In the genomic region with DNA sequence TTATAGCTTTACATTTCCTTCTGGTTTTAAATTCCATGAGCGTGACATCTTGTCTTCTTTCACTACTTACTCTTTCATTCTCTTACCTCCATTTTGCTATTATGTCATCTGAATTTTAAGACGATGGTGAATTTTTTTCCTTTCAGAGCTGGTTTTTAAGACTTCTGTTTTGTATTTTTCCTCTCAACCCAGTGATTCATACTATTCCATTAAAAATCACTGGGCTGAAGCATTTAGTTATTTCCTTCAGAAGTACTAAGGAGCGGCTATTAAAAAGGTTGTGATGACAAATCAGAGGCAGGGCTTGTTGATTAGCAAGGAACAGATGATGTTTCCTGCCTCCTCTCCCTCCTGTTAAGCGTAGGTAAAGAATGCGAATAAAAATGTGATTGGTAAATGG, we compare ENCODE assay signal across 21 cellular contexts. TPM values are rescaled to one million over a fixed set of nuclear protein-coding genes. Genes with fewer than 3 reads are reported as not detected.
A peak's percentile ranks its signal among the peaks of the same experiment; 100 is the strongest.
DNase-seq lines count a peak whose midpoint lies in the region; ATAC-seq, FAIRE-seq and TF ChIP-seq lines count a peak whose summit lies in the region.
"Had no signal": no experiment of that assay in that cellular context is flagged by ENCODE, and none has a peak within 500 bp of the region (broad histone marks: within the 10 kb centered on the region; RNA-seq: fewer than 3 reads in every experiment).

No MANE protein-coding gene starts in this region.

- no peak for FAIRE-seq in astrocyte (lab: Jason Lieb, UNC)
- no peak for FAIRE-seq in small intestine (lab: Jason Lieb, UNC)
- FAIRE-seq: colon, endometrium had no signal

- no peaks in the 10 kb centered on the region for H3F3A ChIP-seq in GM23338 (replicated peaks; ENCODE audit: low read depth)

- no peaks in the 10 kb centered on the region for H3K79me2 ChIP-seq in GM23338 (replicated peaks; ENCODE audit: insufficient read depth)
- H3K79me2 ChIP-seq in astrocyte (ENCODE audit: insufficient read depth, low read length): no peaks in the 10 kb centered on the region

- H3K9me3 Mint-ChIP-seq in GM23338 (no peaks in the 10 kb centered on the region), astrocyte (ENCODE audit: unreplicated experiment) (no peaks in the 10 kb centered on the region)
- H3K9me3 Mint-ChIP-seq: CD4-positive, CD25-positive, alpha-beta regulatory T cell; stimulated activated naive B cell treated with anti-CD40 and anti-IgM and Interleukin-4, amounts not matched to agents 10 μg/mL and 1 μg/mL and 100 μg/mL, for 72 hours had no signal

- WGBS in small intestine, 3 donors: 86 to 96% (median 91%) methylated on average over 5 of the region's 5 CpGs

- H3K27me3 ChIP-seq in GM23338 (ENCODE audit: insufficient read depth): no peaks in the 10 kb centered on the region
- no peaks in the 10 kb centered on the region for H3K27me3 ChIP-seq in astrocyte (ENCODE audit: insufficient read depth, low read length)
- H3K27me3 ChIP-seq in small intestine (ENCODE audit: control insufficient read depth in 2 of 2, insufficient read depth in 2 of 2, low read length in 2 of 2): no peaks in the 10 kb centered on the region
- H3K27me3 ChIP-seq: thyroid gland had no signal

- H3K9me2 ChIP-seq in GM23338 (ENCODE audit: insufficient read depth): no peaks in the 10 kb centered on the region; the same call in 1 of the 2 replicates

- H3K9me3 ChIP-seq in astrocyte (ENCODE audit: insufficient read depth, low read depth, low read length): no peaks in the 10 kb centered on the region
- H3K9me3 ChIP-seq in small intestine (ENCODE audit: control insufficient read depth, low read depth): no peaks in the 10 kb centered on the region
- H3K9me3 ChIP-seq: thyroid gland had no signal

- H3K4me1 Mint-ChIP-seq in GM23338: peaks cover 11% of the 10 kb centered on the region
- H3K4me1 Mint-ChIP-seq in astrocyte (ENCODE audit: low read depth, unreplicated experiment): peaks cover 18% of the 10 kb centered on the region
- H3K4me1 Mint-ChIP-seq: CD4-positive, CD25-positive, alpha-beta regulatory T cell; naive B cell; stimulated activated naive B cell treated with anti-CD40 and anti-IgM and Interleukin-4, amounts not matched to agents 10 μg/mL and 1 μg/mL and 100 μg/mL, for 72 hours had no signal

- H3K27me3 Mint-ChIP-seq in GM23338 (ENCODE audit: insufficient read depth, low read depth, poor library complexity) (no peaks in the 10 kb centered on the region), astrocyte (ENCODE audit: low read depth, unreplicated experiment) (no peaks in the 10 kb centered on the region)

- peak overlapping the region; percentile 2 for H3K9ac ChIP-seq in astrocyte (ENCODE audit: low read length)

- ATAC-seq in GM23338: no peak
- ATAC-seq: stimulated activated naive B cell treated with anti-CD40 and anti-IgM and Interleukin-4, amounts not matched to agents 10 μg/mL and 1 μg/mL and 100 μg/mL, for 72 hours had no signal

- H3K4me3 ChIP-seq in GM23338: no peak overlapping the region
- no peak overlapping the region for H3K4me3 ChIP-seq in astrocyte (ENCODE audit: insufficient read depth, low read depth, low read length)
- no peak overlapping the region for H3K4me3 ChIP-seq in small intestine (ENCODE audit: low read depth in 1 of 2, low read length in 2 of 2)
- H3K4me3 ChIP-seq: lung, thyroid gland had no signal

- H3K4me1 ChIP-seq in GM23338 (ENCODE audit: insufficient read depth): no peaks in the 10 kb centered on the region
- peaks cover 13% of the 10 kb centered on the region for H3K4me1 ChIP-seq in astrocyte (ENCODE audit: insufficient read depth, low read length)
- H3K4me1 ChIP-seq in small intestine (ENCODE audit: control insufficient read depth in 2 of 2, insufficient read depth in 1 of 2, low read depth in 1 of 2, low read length in 1 of 2): no peaks in the 10 kb centered on the region
- H3K4me1 ChIP-seq: thyroid gland had no signal

- no peak overlapping the region for H3K4me2 ChIP-seq in GM23338
- H3K4me2 ChIP-seq in astrocyte (ENCODE audit: low read length): peak overlapping the region; percentile 58

- H3K27ac ChIP-seq in GM23338 (ENCODE audit: low read depth) (no peak overlapping the region), astrocyte (ENCODE audit: low read depth, low read length) (peak overlapping the region; percentile 50), small intestine (ENCODE audit: low read depth in 1 of 2, low read length in 1 of 2) (no peak overlapping the region)
- H3K27ac ChIP-seq: thyroid gland had no signal

- TF ChIP-seq CTCF in GM23338 (conservative IDR thresholded peaks at IDR 0.05; ENCODE audit: low read depth in 2 of 2) (no peak), astrocyte (IDR thresholded peaks at IDR 0.05; ENCODE audit: insufficient read depth, low read depth, low read length) (no peak)

- no peaks in the 10 kb centered on the region for H3K36me3 ChIP-seq in GM23338 (ENCODE audit: insufficient read depth)
- no peaks in the 10 kb centered on the region for H3K36me3 ChIP-seq in astrocyte (ENCODE audit: insufficient read depth, low read length)
- no peaks in the 10 kb centered on the region for H3K36me3 ChIP-seq in small intestine (ENCODE audit: control insufficient read depth in 2 of 2, insufficient read depth in 2 of 2, low read length in 2 of 2)
- H3K36me3 ChIP-seq: thyroid gland had no signal

- peak; percentile 35 for DNase-seq in GM23338 (ENCODE audit: low spot score)
- peak; percentile 79 for DNase-seq in astrocyte (ENCODE audit: low read depth)
- peak; percentile 73 for DNase-seq in iris pigment epithelial cell (ENCODE audit: low read depth)
- no peak for DNase-seq in activated T-cell treated with anti-CD3 and anti-CD28 coated beads, Interleukin-2, amount 50 U/mL, for 1 hour
- DNase-seq in small intestine: no peak
- DNase-seq in SK-N-DZ (ENCODE audit: low spot score): no peak
- no peak for DNase-seq in activated naive CD4-positive, alpha-beta T cell (lab: John Stamatoyannopoulos, UW)
- DNase-seq: activated gamma-delta T cell; anterior cingulate cortex; CD4-positive, CD25-positive, alpha-beta regulatory T cell; DND-41; naive B cell; NCI-H2107; NCI-H524 treated with DMSO at 0.1 percent for 48 hours; stimulated activated naive B cell treated with anti-CD40 and anti-IgM and Interleukin-4, amounts not matched to agents 10 μg/mL and 1 μg/mL and 100 μg/mL, for 72 hours; thyroid gland had no signal

- H3K4me3 Mint-ChIP-seq in GM23338 (no peak overlapping the region), astrocyte (ENCODE audit: unreplicated experiment) (no peak overlapping the region)
- H3K4me3 Mint-ChIP-seq: CD4-positive, CD25-positive, alpha-beta regulatory T cell; naive B cell; stimulated activated naive B cell treated with anti-CD40 and anti-IgM and Interleukin-4, amounts not matched to agents 10 μg/mL and 1 μg/mL and 100 μg/mL, for 72 hours had no signal

- H3K36me3 Mint-ChIP-seq in GM23338 (ENCODE audit: low read depth): no peaks in the 10 kb centered on the region
- H3K36me3 Mint-ChIP-seq in astrocyte (ENCODE audit: low read depth, unreplicated experiment): no peaks in the 10 kb centered on the region
- H3K36me3 Mint-ChIP-seq: CD4-positive, CD25-positive, alpha-beta regulatory T cell; naive B cell; stimulated activated naive B cell treated with anti-CD40 and anti-IgM and Interleukin-4, amounts not matched to agents 10 μg/mL and 1 μg/mL and 100 μg/mL, for 72 hours had no signal

- H2AFZ ChIP-seq in GM23338 (no peak overlapping the region), astrocyte (ENCODE audit: low read depth, low read length) (no peak overlapping the region)

- H3K27ac Mint-ChIP-seq in GM23338 (no peak overlapping the region), astrocyte (ENCODE audit: unreplicated experiment) (no peak overlapping the region)
- H3K27ac Mint-ChIP-seq: CD4-positive, CD25-positive, alpha-beta regulatory T cell; naive B cell; stimulated activated naive B cell treated with anti-CD40 and anti-IgM and Interleukin-4, amounts not matched to agents 10 μg/mL and 1 μg/mL and 100 μg/mL, for 72 hours had no signal

- H4K20me1 ChIP-seq in GM23338 (replicated peaks; ENCODE audit: insufficient read depth): no peaks in the 10 kb centered on the region
- H4K20me1 ChIP-seq in astrocyte (ENCODE audit: insufficient read depth, low read length): no peaks in the 10 kb centered on the region

TF ChIP-seq in GM23338, 12 proteins besides CTCF, POLR2A, EP300 and RAD21 (continues in another document):
- TF ChIP-seq CREB1 (CRISPR knock-in tag; IDR thresholded peaks at IDR 0.05; ENCODE audit: low read depth) (no peak), NANOG (IDR thresholded peaks at IDR 0.05; ENCODE audit: borderline replicate concordance) (no peak)
- TF ChIP-seq, protein P1, sequence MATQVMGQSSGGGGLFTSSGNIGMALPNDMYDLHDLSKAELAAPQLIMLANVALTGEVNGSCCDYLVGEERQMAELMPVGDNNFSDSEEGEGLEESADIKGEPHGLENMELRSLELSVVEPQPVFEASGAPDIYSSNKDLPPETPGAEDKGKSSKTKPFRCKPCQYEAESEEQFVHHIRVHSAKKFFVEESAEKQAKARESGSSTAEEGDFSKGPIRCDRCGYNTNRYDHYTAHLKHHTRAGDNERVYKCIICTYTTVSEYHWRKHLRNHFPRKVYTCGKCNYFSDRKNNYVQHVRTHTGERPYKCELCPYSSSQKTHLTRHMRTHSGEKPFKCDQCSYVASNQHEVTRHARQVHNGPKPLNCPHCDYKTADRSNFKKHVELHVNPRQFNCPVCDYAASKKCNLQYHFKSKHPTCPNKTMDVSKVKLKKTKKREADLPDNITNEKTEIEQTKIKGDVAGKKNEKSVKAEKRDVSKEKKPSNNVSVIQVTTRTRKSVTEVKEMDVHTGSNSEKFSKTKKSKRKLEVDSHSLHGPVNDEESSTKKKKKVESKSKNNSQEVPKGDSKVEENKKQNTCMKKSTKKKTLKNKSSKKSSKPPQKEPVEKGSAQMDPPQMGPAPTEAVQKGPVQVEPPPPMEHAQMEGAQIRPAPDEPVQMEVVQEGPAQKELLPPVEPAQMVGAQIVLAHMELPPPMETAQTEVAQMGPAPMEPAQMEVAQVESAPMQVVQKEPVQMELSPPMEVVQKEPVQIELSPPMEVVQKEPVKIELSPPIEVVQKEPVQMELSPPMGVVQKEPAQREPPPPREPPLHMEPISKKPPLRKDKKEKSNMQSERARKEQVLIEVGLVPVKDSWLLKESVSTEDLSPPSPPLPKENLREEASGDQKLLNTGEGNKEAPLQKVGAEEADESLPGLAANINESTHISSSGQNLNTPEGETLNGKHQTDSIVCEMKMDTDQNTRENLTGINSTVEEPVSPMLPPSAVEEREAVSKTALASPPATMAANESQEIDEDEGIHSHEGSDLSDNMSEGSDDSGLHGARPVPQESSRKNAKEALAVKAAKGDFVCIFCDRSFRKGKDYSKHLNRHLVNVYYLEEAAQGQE (IDR thresholded peaks at IDR 0.05; ENCODE audit: unreplicated experiment): no peak

RNA-seq across cellular contexts. Expression of a gene that starts 16.5 kb away (rescaled TPM):
- total RNA-seq in GM23338 (2014; rRNA removed; shearing (Covaris generic)): not detected in 2 replicates
- polyA plus RNA-seq in GM23338 (2016; fragmentation: Nextera tagmentation; extraction: Ambion mirVana) (not detected in 2 replicates), small intestine (1 to 10 TPM in 1 of 3 donors, under 1 TPM in 2; 0.31 to 1.1 (median 0.81) TPM)
- not detected in 2 replicates for total RNA-seq in astrocyte
- not detected in 2 replicates for polyA plus RNA-seq in SK-N-DZ (2014; cell fraction: cytosol; rRNA removed)
- polyA plus RNA-seq in SK-N-DZ (2014; cell fraction: nucleus; rRNA removed): not detected in 2 replicates
- total RNA-seq: CD4-positive, CD25-positive, alpha-beta regulatory T cell; lung; posterior vena cava; T-helper 2 cell treated with Interferon-gamma antibody and Interleukin-4, amounts not matched to agents 100 ng/mL and 5 ng/mL, for 36 hours; thyroid gland had no signal
- polyA plus RNA-seq: CD4-positive, CD25-positive, alpha-beta regulatory T cell; lung had no signal

Comparison
In these comparisons a context has a peak if more than half of its experiments do, and no peak if none do; other contexts are left out.
1. DNase-seq: peak in GM23338 (single experiment), astrocyte (single experiment) and iris pigment epithelial cell (single experiment); none in activated T-cell treated with anti-CD3 and anti-CD28 coated beads, Interleukin-2, amount 50 U/mL, for 1 hour (single experiment), small intestine (single experiment), SK-N-DZ (single experiment) and activated naive CD4-positive, alpha-beta T cell (0 of 4).